Comparison of ENCODE assay signal across 29 cellular contexts in the genomic region with DNA sequence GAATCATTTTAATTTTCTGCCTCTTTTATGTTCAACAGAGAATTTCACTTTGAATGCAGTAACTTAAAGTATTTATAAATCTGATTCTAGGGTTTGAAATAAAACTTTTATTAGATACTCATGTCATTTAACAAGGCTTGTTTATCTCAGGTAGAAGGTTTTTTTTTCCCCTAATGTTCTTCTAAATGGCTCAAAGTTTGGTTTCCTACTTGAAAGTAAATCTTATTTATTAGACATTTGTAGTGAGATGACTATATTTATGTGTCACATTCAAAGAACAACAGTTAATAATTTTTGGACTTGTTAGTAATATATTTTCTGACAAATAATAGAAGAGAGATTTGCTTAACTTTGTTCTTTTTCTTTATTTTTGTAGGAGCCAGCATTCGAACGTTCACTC.
"Had no signal": no experiment of that assay in that cellular context is flagged by ENCODE, and none has a peak within 500 bp of the region (broad histone marks: within the 10 kb centered on the region; RNA-seq: fewer than 3 reads in every experiment).

No MANE protein-coding gene starts in this region.

- H3K4me1 ChIP-seq: parathyroid adenoma, psoas muscle, right lobe of liver, sigmoid colon, stomach, thyroid gland, tibial nerve, upper lobe of left lung, vagina had no signal

- H2AFZ ChIP-seq: parathyroid adenoma had no signal

- H3K4me3 ChIP-seq: psoas muscle, right lobe of liver, sigmoid colon, stomach, thoracic aorta, thyroid gland, tibial nerve, upper lobe of left lung, vagina had no signal

- H3K27me3 ChIP-seq: right lobe of liver, sigmoid colon, stomach, thyroid gland, tibial nerve, upper lobe of left lung, vagina had no signal

- H3K9ac ChIP-seq: parathyroid adenoma had no signal

- H3K4me1 Mint-ChIP-seq: neural crest cell; stimulated activated naive B cell treated with anti-CD40 and anti-IgM and Interleukin-4, amounts not matched to agents 10 μg/mL and 1 μg/mL and 100 μg/mL, for 72 hours had no signal

- ATAC-seq: natural killer cell treated with Interleukin-12 subunit alpha and Interleukin-12 subunit beta and Interleukin-15 and Interleukin-18, amount 100 ng/mL, for 72 hours; psoas muscle; right cardiac atrium; right lobe of liver; stimulated activated effector memory CD8-positive, alpha-beta T cell treated with anti-CD3 and anti-CD28 coated beads, Interleukin-12 subunit alpha, Interleukin-12 subunit beta, amount 100 ng/mL, for 72 hours; stimulated activated naive B cell treated with anti-CD40 and anti-IgM and Interleukin-4, amounts not matched to agents 10 μg/mL and 1 μg/mL and 100 μg/mL, for 72 hours had no signal

- H3K9me3 ChIP-seq: neutrophil, psoas muscle, right lobe of liver, sigmoid colon, stomach, thoracic aorta, thyroid gland, tibial nerve, upper lobe of left lung, vagina had no signal

- H3K27ac ChIP-seq: neutrophil, parathyroid adenoma, psoas muscle, right lobe of liver, sigmoid colon, stomach, thoracic aorta, thyroid gland, tibial nerve, upper lobe of left lung, vagina had no signal

- H3K36me3 Mint-ChIP-seq: natural killer cell treated with Interleukin-12 subunit alpha and Interleukin-12 subunit beta and Interleukin-15 and Interleukin-18, amount 100 ng/mL, for 72 hours; stimulated activated effector memory CD8-positive, alpha-beta T cell treated with anti-CD3 and anti-CD28 coated beads, Interleukin-12 subunit alpha, Interleukin-12 subunit beta, amount 100 ng/mL, for 72 hours; stimulated activated naive B cell treated with anti-CD40 and anti-IgM and Interleukin-4, amounts not matched to agents 10 μg/mL and 1 μg/mL and 100 μg/mL, for 72 hours had no signal

- FAIRE-seq: small intestine, urothelium cell line had no signal

- H3K36me3 ChIP-seq: neutrophil, right lobe of liver, thyroid gland, tibial nerve had no signal

- H3K9me3 Mint-ChIP-seq: natural killer cell treated with Interleukin-12 subunit alpha and Interleukin-12 subunit beta and Interleukin-15 and Interleukin-18, amount 100 ng/mL, for 72 hours; nephron progenitor cell; neural crest cell; stimulated activated effector memory CD8-positive, alpha-beta T cell treated with anti-CD3 and anti-CD28 coated beads, Interleukin-12 subunit alpha, Interleukin-12 subunit beta, amount 100 ng/mL, for 72 hours; stimulated activated naive B cell treated with anti-CD40 and anti-IgM and Interleukin-4, amounts not matched to agents 10 μg/mL and 1 μg/mL and 100 μg/mL, for 72 hours; stimulated activated naive CD8-positive, alpha-beta T cell treated with anti-CD3 and anti-CD28 coated beads, Interleukin-15, Interleukin-2, amounts not matched to agents 100 ng/mL and 50 ng/mL, for 24 hours had no signal

- DNase-seq: nephron progenitor cell; nucleus accumbens; posterior cingulate gyrus; psoas muscle; right cardiac atrium; right lobe of liver; sigmoid colon; small intestine; stimulated activated CD4-positive, alpha-beta T cell treated with anti-CD3 and anti-CD28 coated beads, Interleukin-15, amount 100 ng/mL, for 24 hours; stimulated activated CD4-positive, alpha-beta T cell treated with anti-CD3 and anti-CD28 coated beads, Interleukin-2, amount 100 ng/mL, for 24 hours; stimulated activated CD4-positive, alpha-beta T cell treated with anti-CD3 and anti-CD28 coated beads, Interleukin-2, amount 100 ng/mL, for 48 hours; stimulated activated CD4-positive, alpha-beta T cell treated with anti-CD3 and anti-CD28 coated beads, Interleukin-4, amount 100 ng/mL, for 24 hours; stimulated activated naive B cell treated with anti-CD40 and anti-IgM and Interleukin-4, amounts not matched to agents 10 μg/mL and 1 μg/mL and 100 μg/mL, for 72 hours; stimulated activated naive CD4-positive, alpha-beta T cell treated with Interleukin-2 at 50 U/mL for 16 hours; stomach; thyroid gland; trophoblast cell; upper lobe of left lung had no signal

- H3K27me3 Mint-ChIP-seq: progenitor cell of endocrine pancreas had no signal

- H3K79me2 ChIP-seq: parathyroid adenoma had no signal

- H3K27ac Mint-ChIP-seq: natural killer cell treated with Interleukin-12 subunit alpha and Interleukin-12 subunit beta and Interleukin-15 and Interleukin-18, amount 100 ng/mL, for 72 hours; nephron progenitor cell; progenitor cell of endocrine pancreas; stimulated activated effector memory CD8-positive, alpha-beta T cell treated with anti-CD3 and anti-CD28 coated beads, Interleukin-12 subunit alpha, Interleukin-12 subunit beta, amount 100 ng/mL, for 72 hours; stimulated activated naive B cell treated with anti-CD40 and anti-IgM and Interleukin-4, amounts not matched to agents 10 μg/mL and 1 μg/mL and 100 μg/mL, for 72 hours; stimulated activated naive CD8-positive, alpha-beta T cell treated with anti-CD3 and anti-CD28 coated beads, Interleukin-15, Interleukin-2, amounts not matched to agents 100 ng/mL and 50 ng/mL, for 24 hours had no signal

- H3K4me3 Mint-ChIP-seq: natural killer cell treated with Interleukin-12 subunit alpha and Interleukin-12 subunit beta and Interleukin-15 and Interleukin-18, amount 100 ng/mL, for 72 hours; nephron progenitor cell; neural crest cell; stimulated activated effector memory CD8-positive, alpha-beta T cell treated with anti-CD3 and anti-CD28 coated beads, Interleukin-12 subunit alpha, Interleukin-12 subunit beta, amount 100 ng/mL, for 72 hours; stimulated activated naive B cell treated with anti-CD40 and anti-IgM and Interleukin-4, amounts not matched to agents 10 μg/mL and 1 μg/mL and 100 μg/mL, for 72 hours; stimulated activated naive CD8-positive, alpha-beta T cell treated with anti-CD3 and anti-CD28 coated beads, Interleukin-15, Interleukin-2, amounts not matched to agents 100 ng/mL and 50 ng/mL, for 24 hours had no signal
